Comparison of ENCODE assay signal across 14 cellular contexts in genomic region chr13:50914301-50914700, GRCh38. TPM values are rescaled to one million over a fixed set of nuclear protein-coding genes. Genes with fewer than 3 reads are reported as not detected.
DNase-seq lines count a peak whose midpoint lies in the region; ATAC-seq, FAIRE-seq and TF ChIP-seq lines count a peak whose summit lies in the region.
"Had no signal": no experiment of that assay in that cellular context is flagged by ENCODE, and none has a peak within 500 bp of the region (broad histone marks: within the 10 kb centered on the region; RNA-seq: fewer than 3 reads in every experiment).

No MANE protein-coding gene starts in this region.

- no peaks in the 10 kb centered on the region for H3K36me3 ChIP-seq in CD8-positive, alpha-beta T cell (ENCODE audit: insufficient read depth, low read length)
- no peaks in the 10 kb centered on the region for H3K36me3 ChIP-seq in lower lobe of right lung
- H3K36me3 ChIP-seq: WERI-Rb-1 had no signal

- no peaks in the 10 kb centered on the region for H3K27me3 ChIP-seq in CD8-positive, alpha-beta T cell (ENCODE audit: insufficient read depth, low read length)
- H3K27me3 ChIP-seq in lower lobe of right lung (ENCODE audit: low read depth) = no peaks in the 10 kb centered on the region

- no peak overlapping the region for H3K4me3 ChIP-seq in CD8-positive, alpha-beta T cell (ENCODE audit: low read depth, low read length)
- no peak overlapping the region for H3K4me3 ChIP-seq in lower lobe of right lung

- ATAC-seq in CD8-positive, alpha-beta T cell = no peak
- ATAC-seq in activated B cell treated with CpG ODN at 0.5 μM for 24 hours (ENCODE audit: low read depth) (no peak), lower lobe of right lung (no peak), GM21619 (IDR thresholded peaks at IDR 0.05; ENCODE audit: unreplicated experiment) (no peak), GM21447 (IDR thresholded peaks at IDR 0.05; ENCODE audit: unreplicated experiment) (no peak)
- no peak for ATAC-seq in effector memory CD8-positive, alpha-beta T cell (replicated peaks)

- H3K4me1 ChIP-seq in CD8-positive, alpha-beta T cell (ENCODE audit: insufficient read depth, low read length) = peaks cover 61% of the 10 kb centered on the region
- peaks cover 65% of the 10 kb centered on the region for H3K4me1 ChIP-seq in lower lobe of right lung

- no peak for TF ChIP-seq CTCF in CD8-positive, alpha-beta T cell (IDR thresholded peaks at IDR 0.05)
- TF ChIP-seq CTCF in activated B cell treated with CpG ODN at 0.5 μM for 24 hours (IDR thresholded peaks at IDR 0.05) (no peak), lower lobe of right lung (IDR thresholded peaks at IDR 0.05) (no peak)

- no peak overlapping the region for H3K4me3 Mint-ChIP-seq in CD8-positive, alpha-beta T cell
- H3K4me3 Mint-ChIP-seq in activated B cell treated with CpG ODN at 0.5 μM for 24 hours = peak overlapping the region; percentile 50
- H3K4me3 Mint-ChIP-seq in effector memory CD8-positive, alpha-beta T cell = no peak overlapping the region
- H3K4me3 Mint-ChIP-seq: HFFc6 had no signal

- H3K27ac ChIP-seq in CD8-positive, alpha-beta T cell (ENCODE audit: low read depth, low read length) = no peak overlapping the region
- H3K27ac ChIP-seq in lower lobe of right lung = peak overlapping the region; percentile 26
- H3K27ac ChIP-seq: WERI-Rb-1 had no signal

- FAIRE-seq in HTR-8/SVneo (lab: Jason Lieb, UNC) = no peak

- peaks cover 72% of the 10 kb centered on the region for H3K4me1 Mint-ChIP-seq in CD8-positive, alpha-beta T cell (ENCODE audit: low read depth)
- H3K4me1 Mint-ChIP-seq in activated B cell treated with CpG ODN at 0.5 μM for 24 hours = peaks cover 75% of the 10 kb centered on the region
- peaks cover 47 to 69% of the 10 kb centered on the region in 2 donors for H3K4me1 Mint-ChIP-seq in effector memory CD8-positive, alpha-beta T cell (ENCODE audit: low read depth in 2 of 2)

- peak overlapping the region; percentile 71 for H3K27ac Mint-ChIP-seq in CD8-positive, alpha-beta T cell
- peak overlapping the region; percentile 87 for H3K27ac Mint-ChIP-seq in activated B cell treated with CpG ODN at 0.5 μM for 24 hours
- peak overlapping the region in 1 of 2 donors; percentile 79 for H3K27ac Mint-ChIP-seq in effector memory CD8-positive, alpha-beta T cell
- H3K27ac Mint-ChIP-seq: HFFc6 had no signal

- intact Hi-C loops in CD8-positive, alpha-beta T cell (cut with DNase I, micrococcal nuclease) = loop anchor here (5.0 to 10.0 kb wide), 7 partner anchors 158 to 1420 kb away; partner anchors contain the start of genes KPNA3 (in 1 of the 2), PHF11 (in 1 of the 2) and SPRYD7 (in 1 of the 2)
- intact Hi-C loops in activated B cell treated with CpG ODN at 0.5 μM for 24 hours (cut with micrococcal nuclease) (loop anchor here (5.0 to 10.0 kb wide), 3 partner anchors 157 to 1260 kb away; no protein-coding TSS in a partner anchor), lower lobe of right lung (cut with DNase I) (no loop called here)

- no peaks in the 10 kb centered on the region for H3K27me3 Mint-ChIP-seq in CD8-positive, alpha-beta T cell (ENCODE audit: low read depth)
- H3K27me3 Mint-ChIP-seq in activated B cell treated with CpG ODN at 0.5 μM for 24 hours = no peaks in the 10 kb centered on the region
- no peaks in the 10 kb centered on the region for H3K27me3 Mint-ChIP-seq in effector memory CD8-positive, alpha-beta T cell

- H3K36me3 Mint-ChIP-seq in CD8-positive, alpha-beta T cell = peaks cover 7% of the 10 kb centered on the region
- peaks cover 2% of the 10 kb centered on the region for H3K36me3 Mint-ChIP-seq in activated B cell treated with CpG ODN at 0.5 μM for 24 hours (ENCODE audit: low read depth)
- H3K36me3 Mint-ChIP-seq in effector memory CD8-positive, alpha-beta T cell (ENCODE audit: insufficient read depth) = peaks cover 9% of the 10 kb centered on the region

- no peaks in the 10 kb centered on the region for H3K9me3 ChIP-seq in CD8-positive, alpha-beta T cell (ENCODE audit: low read length)
- H3K9me3 ChIP-seq in lower lobe of right lung = no peaks in the 10 kb centered on the region

- H3K9me3 Mint-ChIP-seq in CD8-positive, alpha-beta T cell = no peaks in the 10 kb centered on the region
- H3K9me3 Mint-ChIP-seq in activated B cell treated with CpG ODN at 0.5 μM for 24 hours = no peaks in the 10 kb centered on the region
- no peaks in the 10 kb centered on the region for H3K9me3 Mint-ChIP-seq in effector memory CD8-positive, alpha-beta T cell
- H3K9me3 Mint-ChIP-seq: HFFc6 had no signal

- CTCF ChIA-PET in CD8-positive, alpha-beta T cell (lab: Charles Lee) = interaction anchor here (0.9 to 2.0 kb wide), 6 partner anchors 114 to 938 kb away, joined by 3 to 8 read pairs (median 4); no protein-coding TSS in a partner anchor
- CTCF ChIA-PET in activated B cell treated with CpG ODN at 0.5 μM for 24 hours (lab: Charles Lee) = interaction anchor here (0.5 to 5.2 kb wide), 13 partner anchors 22 to 938 kb away, joined by 3 to 82 read pairs (median 4); no protein-coding TSS in a partner anchor

- POLR2A ChIA-PET in CD8-positive, alpha-beta T cell (lab: Charles Lee) = interaction anchor here (1.3 kb wide), 1 partner anchor 21 kb away, joined by 4 read pairs; no protein-coding TSS in a partner anchor
- POLR2A ChIA-PET in activated B cell treated with CpG ODN at 0.5 μM for 24 hours (lab: Charles Lee) = interaction anchor here (0.5 to 9.1 kb wide), 13 partner anchors 9 to 978 kb away, joined by 3 to 219 read pairs (median 6); partner anchors contain the start of genes SPRYD7 and TRIM13

- DNase-seq in AG08395 (ENCODE audit: low spot score) (peak; percentile 24), activated B cell treated with CpG ODN at 0.5 μM for 24 hours (no peak), lower lobe of right lung (no peak), HTR-8/SVneo (ENCODE audit: insufficient read length, low spot score) (no peak)
- no peak for DNase-seq in CD8-positive, alpha-beta T cell
- no peak for DNase-seq in effector memory CD8-positive, alpha-beta T cell
- DNase-seq: activated effector memory CD4-positive, alpha-beta T cell treated with Interleukin-2 at 50 U/mL for 16 hours; COR-L47; HFFc6; NCI-H1417; stimulated activated naive CD4-positive, alpha-beta T cell; WERI-Rb-1 had no signal

RNA-seq across cellular contexts. Expression of gene RNASEH2B, which starts 4.7 kb away (rescaled TPM):
- total RNA-seq in CD8-positive, alpha-beta T cell = 10 to 100 TPM; 61.0 to 62.7 TPM
- total RNA-seq in activated B cell treated with CpG ODN at 0.5 μM for 24 hours (92.3 and 103 TPM in 2 replicates), lower lobe of right lung (50.7 TPM)
